ENCODE assay signal across 10 cellular contexts in genomic region chr9:127838375-127839078, GRCh38. TPM values are rescaled to one million over a fixed set of nuclear protein-coding genes. Genes with fewer than 3 reads are reported as not detected.
DNase-seq lines count a peak whose midpoint lies in the region; ATAC-seq and TF ChIP-seq lines count a peak whose summit lies in the region.
"Had no signal": no experiment of that assay in that cellular context is flagged by ENCODE, and none has a peak within 500 bp of the region (broad histone marks: within the 10 kb centered on the region; RNA-seq: fewer than 3 reads in every experiment).

No MANE protein-coding gene starts in this region.

- no peaks in the 10 kb centered on the region for H3K9me3 Mint-ChIP-seq in neural crest cell

- H3K36me3 Mint-ChIP-seq in neural crest cell (ENCODE audit: low read depth) = no peaks in the 10 kb centered on the region

- H3K9ac ChIP-seq in fibroblast of lung (ENCODE audit: insufficient read depth, low read length) = peak overlapping the region; percentile 62

- no peak overlapping the region for H3K27ac Mint-ChIP-seq in neural crest cell (ENCODE audit: unreplicated experiment)
- H3K27ac Mint-ChIP-seq: B cell had no signal

- no peaks in the 10 kb centered on the region for H3K27me3 Mint-ChIP-seq in neural crest cell (ENCODE audit: low read depth)
- H3K27me3 Mint-ChIP-seq: B cell had no signal

- TF ChIP-seq CTCF in RWPE1 (conservative IDR thresholded peaks at IDR 0.05; ENCODE audit: low read depth) (no peak), fibroblast of lung (conservative IDR thresholded peaks at IDR 0.05 in 1 of 2, IDR thresholded peaks at IDR 0.05 in 1 of 2; ENCODE audit: low read depth in 1 of 2, low read length in 2 of 2) (no peak), neural crest cell (conservative IDR thresholded peaks at IDR 0.05) (no peak)

- H3K36me3 ChIP-seq in ACC112 (ENCODE audit: insufficient read depth, low read length) (peaks cover 14% of the 10 kb centered on the region; the same call in 1 of the 2 replicates), fibroblast of lung (ENCODE audit: control insufficient read depth, insufficient read depth, low read length) (peaks cover 13% of the 10 kb centered on the region)

- peaks cover 68% of the 10 kb centered on the region for H3K4me1 ChIP-seq in ACC112 (ENCODE audit: control insufficient read depth, insufficient read depth, low read length, unreplicated experiment)
- peaks cover 46% of the 10 kb centered on the region for H3K4me1 ChIP-seq in fibroblast of lung (ENCODE audit: control insufficient read depth, extremely low read depth, insufficient read depth, low read length)
- H3K4me1 ChIP-seq: foreskin keratinocyte had no signal

- peaks cover 16% of the 10 kb centered on the region for H3K4me1 Mint-ChIP-seq in neural crest cell

- H3K9me3 ChIP-seq in fibroblast of lung (ENCODE audit: control insufficient read depth, insufficient read depth, low read depth, low read length) = no peaks in the 10 kb centered on the region

- peak overlapping the region; percentile 65 for H3K4me2 ChIP-seq in fibroblast of lung (ENCODE audit: extremely low read depth, insufficient read depth, low read length)

- H2AFZ ChIP-seq in ACC112 (ENCODE audit: low read length, unreplicated experiment) (no peak overlapping the region), fibroblast of lung (ENCODE audit: low read length) (no peak overlapping the region)

- no peaks in the 10 kb centered on the region for H4K20me1 ChIP-seq in fibroblast of lung (ENCODE audit: control insufficient read depth, extremely low read depth, insufficient read depth, low read length)

- H3K4me3 ChIP-seq in ACC112 (ENCODE audit: low read depth, low read length) = peak overlapping the region; percentile 31
- peak overlapping the region in 1 of 4 experiments; percentile 33 for H3K4me3 ChIP-seq in fibroblast of lung (replicated peaks in 1 of 4; ENCODE audit: control extremely low read depth in 1 of 4, insufficient read depth in 1 of 4, low read depth in 3 of 4, low read length in 4 of 4)

- H3K27me3 ChIP-seq in ACC112 (ENCODE audit: insufficient read depth, low read length) (no peaks in the 10 kb centered on the region), fibroblast of lung (ENCODE audit: control insufficient read depth, insufficient read depth, low read length) (no peaks in the 10 kb centered on the region)
- H3K27me3 ChIP-seq: foreskin keratinocyte had no signal

- no peak overlapping the region for H3K4me3 Mint-ChIP-seq in neural crest cell
- H3K4me3 Mint-ChIP-seq: B cell had no signal

- DNase-seq in RWPE1 (ENCODE audit: low spot score) (peak; percentile 73), fibroblast of lung (ENCODE audit: low read depth in 2 of 2) (peak; percentile 95 to 96), neural crest cell (ENCODE audit: low read depth, low spot score) (peak; percentile 22), medulla oblongata (ENCODE audit: extremely low spot score) (no peak)
- DNase-seq in stimulated activated CD4-positive, alpha-beta T cell treated with anti-CD3 and anti-CD28 coated beads, Interleukin-12 subunit alpha, Interleukin-12 subunit beta, amount 100 ng/mL, for 4 hours = no peak
- DNase-seq: foreskin keratinocyte had no signal

- CTCF ChIA-PET in RWPE1 (lab: Yijun Ruan, JAX) = interaction anchor here (0.6 to 1.2 kb wide), 3 partner anchors 19 to 249 kb away, joined by 3 to 6 read pairs (median 3); no protein-coding TSS in a partner anchor

- POLR2A ChIA-PET in RWPE1 (lab: Yijun Ruan, JAX; ENCODE audit: low non-redundant PET) = no interaction called here

- H3K79me2 ChIP-seq in ACC112 (ENCODE audit: control insufficient read depth, insufficient read depth, low read length, unreplicated experiment) (peaks cover 70% of the 10 kb centered on the region), fibroblast of lung (ENCODE audit: control insufficient read depth, insufficient read depth, low read length) (peaks cover 61% of the 10 kb centered on the region)

- no peak for ATAC-seq in GM18861 (IDR thresholded peaks at IDR 0.05; ENCODE audit: unreplicated experiment)
- ATAC-seq in GM18511 (IDR thresholded peaks at IDR 0.05; ENCODE audit: unreplicated experiment) = no peak
- ATAC-seq: foreskin keratinocyte had no signal

- H3K27ac ChIP-seq in ACC112 (ENCODE audit: low read depth, low read length) = peak overlapping the region; percentile 96
- peak overlapping the region; percentile 50 for H3K27ac ChIP-seq in RWPE1
- peak overlapping the region; percentile 94 for H3K27ac ChIP-seq in fibroblast of lung (ENCODE audit: insufficient read depth, low read length)
- H3K27ac ChIP-seq: foreskin keratinocyte had no signal

RNA-seq across cellular contexts. Expression of gene ENG, which starts 15.9 kb away (rescaled TPM):
- 11.8 and 30.4 TPM in 2 replicates for total RNA-seq in fibroblast of lung
- 59.0 and 62.7 TPM in 2 replicates for polyA plus RNA-seq in fibroblast of lung
- polyA plus RNA-seq in fibroblast of lung (2012) = 207 and 223 TPM in 2 replicates
- polyA minus RNA-seq in fibroblast of lung (ENCODE audit: low replicate concordance) = 246 and 253 TPM in 2 replicates
- total RNA-seq in neural crest cell = 2.6 and 3.3 TPM in 2 replicates

RNA-seq across cellular contexts. Expression of gene FPGS, which starts 35.8 kb away (rescaled TPM):
- total RNA-seq in fibroblast of lung (58.6 and 77.0 TPM in 2 replicates), neural crest cell (64.6 and 69.9 TPM in 2 replicates)
- 42.4 and 43.2 TPM in 2 replicates for polyA plus RNA-seq in fibroblast of lung
- polyA plus RNA-seq in fibroblast of lung (2012) = 56.1 and 62.0 TPM in 2 replicates
- polyA minus RNA-seq in fibroblast of lung (ENCODE audit: low replicate concordance) = 131 and 189 TPM in 2 replicates

RNA-seq across cellular contexts. Expression of gene AK1, which starts 38.9 kb away (rescaled TPM):
- total RNA-seq in fibroblast of lung = 46.7 and 47.6 TPM in 2 replicates
- 73.1 and 80.6 TPM in 2 replicates for polyA plus RNA-seq in fibroblast of lung
- polyA plus RNA-seq in fibroblast of lung (2012) = 139 and 154 TPM in 2 replicates
- 75.8 and 109 TPM in 2 replicates for polyA minus RNA-seq in fibroblast of lung (ENCODE audit: low replicate concordance)
- 39.6 and 45.5 TPM in 2 replicates for total RNA-seq in neural crest cell

RNA-seq across cellular contexts. Expression of gene CDK9, which starts 52.7 kb away (rescaled TPM):
- total RNA-seq in fibroblast of lung = 49.6 and 54.8 TPM in 2 replicates
- 76.6 and 82.2 TPM in 2 replicates for polyA plus RNA-seq in fibroblast of lung
- polyA plus RNA-seq in fibroblast of lung (2012) = 55.0 and 55.3 TPM in 2 replicates
- 48.6 and 85.8 TPM in 2 replicates for polyA minus RNA-seq in fibroblast of lung (ENCODE audit: low replicate concordance)
- 77.0 and 84.8 TPM in 2 replicates for total RNA-seq in neural crest cell

Comparison
In these comparisons a context has a peak if more than half of its experiments do, and no peak if none do; other contexts are left out.
1. DNase-seq: peak in RWPE1 (single experiment), fibroblast of lung (2 of 2) and neural crest cell (single experiment); none in medulla oblongata (single experiment) and stimulated activated CD4-positive, alpha-beta T cell treated with anti-CD3 and anti-CD28 coated beads, Interleukin-12 subunit alpha, Interleukin-12 subunit beta, amount 100 ng/mL, for 4 hours (single experiment).
2. Peak in every context shown above with its lines, with median percentiles within 50 percentile points of each other: H3K27ac ChIP-seq.